In the genomic region with DNA sequence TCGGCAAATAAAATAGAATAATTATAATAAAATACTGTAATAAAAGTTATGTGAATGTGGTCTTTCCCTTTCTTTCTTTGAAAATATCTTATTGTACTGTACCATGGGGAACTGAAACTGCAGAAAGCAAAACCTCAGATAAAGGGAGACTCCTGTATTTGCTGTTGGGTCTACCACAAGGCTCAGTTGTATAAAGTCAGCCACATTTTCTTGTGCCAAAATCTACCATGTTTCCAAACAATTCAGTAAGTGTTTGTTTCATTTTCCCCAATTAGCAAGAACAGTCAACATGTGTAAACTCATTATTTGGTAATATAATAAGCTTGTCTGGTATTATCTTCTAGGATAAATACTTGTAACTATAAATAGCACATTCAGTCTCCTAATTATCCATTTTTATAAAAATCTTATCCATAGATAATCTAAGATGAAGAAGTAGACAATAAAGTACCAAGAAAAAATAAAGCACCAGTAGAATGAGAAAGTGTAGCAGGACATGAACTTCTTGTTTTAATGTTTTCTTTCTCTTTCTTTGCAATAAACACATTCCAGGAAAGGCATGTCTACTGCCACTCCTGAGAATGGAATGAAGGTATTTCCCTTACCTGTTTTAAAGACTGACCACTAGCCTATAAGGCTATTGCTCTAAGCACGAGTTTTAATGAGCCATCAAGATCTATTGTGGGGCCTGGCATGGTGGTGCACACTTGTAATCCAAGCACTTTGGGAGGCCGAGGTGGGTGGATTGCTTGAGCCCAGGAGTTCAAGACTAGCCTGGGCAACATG, we compare ENCODE assay signal across 10 cellular contexts. TPM values are rescaled to one million over a fixed set of nuclear protein-coding genes. Genes with fewer than 3 reads are reported as not detected.
DNase-seq lines count a peak whose midpoint lies in the region; ATAC-seq and TF ChIP-seq lines count a peak whose summit lies in the region.
"Had no signal": no experiment of that assay in that cellular context is flagged by ENCODE, and none has a peak within 500 bp of the region (broad histone marks: within the 10 kb centered on the region; RNA-seq: fewer than 3 reads in every experiment).

No MANE protein-coding gene starts in this region.

- intact Hi-C loops in heart left ventricle (cut with DNase I): no loop called here
- intact Hi-C loops in left cardiac atrium (cut with DNase I): no loop called here

- H3K27ac ChIP-seq in heart left ventricle: no peak overlapping the region

- H3K9me3 ChIP-seq in heart left ventricle: no peaks in the 10 kb centered on the region

- TF ChIP-seq CTCF in heart left ventricle (IDR thresholded peaks at IDR 0.05): no peak

- H3K36me3 Mint-ChIP-seq in memory B cell: no peaks in the 10 kb centered on the region

- TF ChIP-seq POLR2A in heart left ventricle (IDR thresholded peaks at IDR 0.05): no peak

- DNase-seq in LoVo (ENCODE audit: low spot score) (peak; percentile 74), memory B cell (ENCODE audit: low spot score in 2 of 2) (peak in 1 of 2 donors; percentile 31), kidney glomerular epithelial cell (lab: John Stamatoyannopoulos, UW) (no peak), heart left ventricle (no peak), left cardiac atrium (no peak), NCI-H446 treated with DMSO at 0.1 percent for 48 hours (lab: John Stamatoyannopoulos, UW) (no peak)
- DNase-seq: GDM1, posterior cingulate gyrus had no signal

- H3K9me3 Mint-ChIP-seq in memory B cell: no peaks in the 10 kb centered on the region

- H3K27ac Mint-ChIP-seq in memory B cell: no peak overlapping the region

- no peaks in the 10 kb centered on the region for H3K4me1 ChIP-seq in heart left ventricle

- H3K27me3 Mint-ChIP-seq in memory B cell: peaks cover 2% of the 10 kb centered on the region

- WGBS in heart left ventricle, 4 donors: 86 to 91% (median 89%) methylated on average over 3 of the region's 3 CpGs

- H3K4me1 Mint-ChIP-seq in memory B cell: peaks cover 6% of the 10 kb centered on the region

- H3K4me3 Mint-ChIP-seq in memory B cell: no peak overlapping the region

- ATAC-seq in GM19025 (IDR thresholded peaks at IDR 0.05; ENCODE audit: low read depth, unreplicated experiment): peak; percentile 68
- peak; percentile 84 for ATAC-seq in HG02798 (IDR thresholded peaks at IDR 0.05; ENCODE audit: poor library complexity, unreplicated experiment)
- peak; percentile 100 for ATAC-seq in memory B cell (ENCODE audit: low read depth)
- no peak for ATAC-seq in heart left ventricle
- ATAC-seq in left cardiac atrium: no peak

- no peaks in the 10 kb centered on the region for H3K36me3 ChIP-seq in heart left ventricle

- peaks cover 0 to 5% (median 0%) of the 10 kb centered on the region in 9 donors for H3K27me3 ChIP-seq in heart left ventricle

- no peak overlapping the region for H3K4me3 ChIP-seq in heart left ventricle

RNA-seq across cellular contexts. Expression of gene OTUD4, which starts 15.0 kb away (rescaled TPM):
- total RNA-seq in heart left ventricle (10 to 100 TPM; 23.9 to 42.1 (median 31.1) TPM), left cardiac atrium (10 to 100 TPM; 26.5 to 27.1 TPM)
- 10 to 100 TPM in 1 of 2 donors, 1 to 10 TPM in 1; 7.7 to 26.8 TPM for polyA plus RNA-seq in heart left ventricle

Comparison
In these comparisons a context has a peak if more than half of its experiments do, and no peak if none do; other contexts are left out.
1. ATAC-seq: peak in GM19025 (single experiment), HG02798 (single experiment) and memory B cell (single experiment); none in heart left ventricle (0 of 4) and left cardiac atrium (0 of 2).